Comparison of ENCODE assay signal across 16 cellular contexts in genomic region chr1:95308276-95308675, GRCh38.
DNase-seq lines count a peak whose midpoint lies in the region; ATAC-seq and TF ChIP-seq lines count a peak whose summit lies in the region.
"Had no signal": no experiment of that assay in that cellular context is flagged by ENCODE, and none has a peak within 500 bp of the region (broad histone marks: within the 10 kb centered on the region; RNA-seq: fewer than 3 reads in every experiment).

No MANE protein-coding gene starts in this region.

- H3K4me3 ChIP-seq in SK-N-SH (ENCODE audit: low read depth in 2 of 2, low read length in 1 of 2) (no peak overlapping the region), NB4 (ENCODE audit: low read depth, low read length) (no peak overlapping the region), neural progenitor cell (no peak overlapping the region), esophagus muscularis mucosa (no peak overlapping the region)
- H3K4me3 ChIP-seq: A549 had no signal

- POLR2A ChIA-PET in SK-N-SH (lab: Yijun Ruan, JAX): no interaction called here
- POLR2A ChIA-PET in WTC11 (lab: Charles Lee): interaction anchor here (0.6 kb wide), 1 partner anchor 1624 kb away, joined by 3 read pairs; no protein-coding TSS in a partner anchor

- no peaks in the 10 kb centered on the region for H4K20me1 ChIP-seq in SK-N-SH (ENCODE audit: insufficient read depth)
- H4K20me1 ChIP-seq in neural progenitor cell (ENCODE audit: low read depth): no peaks in the 10 kb centered on the region

- H3K27ac ChIP-seq in SK-N-SH (ENCODE audit: low read depth in 2 of 2, low read length in 1 of 2) (peak overlapping the region in 1 of 2 experiments; percentile 83; a peak in 2 of 4 replicates), neural progenitor cell (no peak overlapping the region), esophagus muscularis mucosa (replicated peaks in 1 of 4) (no peak overlapping the region)
- H3K27ac ChIP-seq: A549 had no signal

- no peak overlapping the region for H3K4me3 Mint-ChIP-seq in WTC11
- H3K4me3 Mint-ChIP-seq in neural progenitor cell: no peak overlapping the region
- H3K4me3 Mint-ChIP-seq: CD4-positive, alpha-beta T cell; H9; T-helper 1 cell treated with Interleukin-12 subunit alpha and Interleukin-12 subunit beta and Interleukin-4 antibody, amounts not matched to agents 30 μg/mL and 1 μg/mL, for 36 hours had no signal

- H3K9me3 ChIP-seq in SK-N-SH: no peaks in the 10 kb centered on the region
- no peaks in the 10 kb centered on the region for H3K9me3 ChIP-seq in neural progenitor cell (ENCODE audit: low read depth)
- no peaks in the 10 kb centered on the region for H3K9me3 ChIP-seq in esophagus muscularis mucosa
- H3K9me3 ChIP-seq: A549 had no signal

- CTCF ChIA-PET in SK-N-SH (lab: Yijun Ruan, JAX) (interaction anchor here (0.7 to 2.7 kb wide), 7 partner anchors 17 to 751 kb away, joined by 3 to 26 read pairs (median 4); no protein-coding TSS in a partner anchor), WTC11 (lab: Charles Lee) (interaction anchor here (0.9 to 1.1 kb wide), 5 partner anchors 21 to 729 kb away, joined by 3 to 4 read pairs (median 4); partner anchors contain the start of gene TLCD4)

- H3K9me2 ChIP-seq in SK-N-SH: no peaks in the 10 kb centered on the region

- H3K4me1 ChIP-seq in SK-N-SH (ENCODE audit: control insufficient read depth in 1 of 2, insufficient read depth in 2 of 2, low read depth in 1 of 2, low read length in 1 of 2) (peaks cover 0 to 34% of the 10 kb centered on the region in 2 experiments; a peak in 2 of 4 replicates), neural progenitor cell (peaks cover 11% of the 10 kb centered on the region), esophagus muscularis mucosa (peaks cover 0 to 30% (median 23%) of the 10 kb centered on the region in 4 donors)
- H3K4me1 ChIP-seq: A549 had no signal

- H3K36me3 Mint-ChIP-seq in WTC11 (no peaks in the 10 kb centered on the region), neural progenitor cell (no peaks in the 10 kb centered on the region)

- no peaks in the 10 kb centered on the region for H3K9me3 Mint-ChIP-seq in WTC11
- no peaks in the 10 kb centered on the region for H3K9me3 Mint-ChIP-seq in neural progenitor cell
- H3K9me3 Mint-ChIP-seq: CD4-positive, alpha-beta T cell; H9; T-helper 1 cell treated with Interleukin-12 subunit alpha and Interleukin-12 subunit beta and Interleukin-4 antibody, amounts not matched to agents 30 μg/mL and 1 μg/mL, for 36 hours had no signal

- no peak for TF ChIP-seq POLR2A in NB4 (IDR thresholded peaks at IDR 0.05; ENCODE audit: extremely low read depth, insufficient read length)
- TF ChIP-seq POLR2A in esophagus muscularis mucosa (IDR thresholded peaks at IDR 0.05; ENCODE audit: low read depth): no peak

- H3K4me1 Mint-ChIP-seq in WTC11 (peaks cover 38% of the 10 kb centered on the region), neural progenitor cell (peaks cover 10% of the 10 kb centered on the region)

- intact Hi-C loops in esophagus muscularis mucosa (cut with DNase I): no loop called here

- H3K36me3 ChIP-seq in SK-N-SH (replicated peaks in 1 of 2; ENCODE audit: control insufficient read depth in 1 of 2, insufficient read depth in 2 of 2, low read length in 1 of 2): no peaks in the 10 kb centered on the region
- H3K36me3 ChIP-seq in neural progenitor cell: no peaks in the 10 kb centered on the region
- H3K36me3 ChIP-seq in esophagus muscularis mucosa: no peaks in the 10 kb centered on the region

- ATAC-seq in SK-N-SH treated with all-trans-retinoic acid at 6 μM for 48 hours (no peak), WTC11 (peak; percentile 69; the same call in 1 of the 2 replicates)

- no peak for TF ChIP-seq EP300 in SK-N-SH (IDR thresholded peaks at IDR 0.05; ENCODE audit: borderline replicate concordance in 1 of 2, low read depth in 1 of 2, low read length in 1 of 2)
- TF ChIP-seq EP300 in esophagus muscularis mucosa (IDR thresholded peaks at IDR 0.05): no peak

- H3K27me3 ChIP-seq in SK-N-SH (ENCODE audit: insufficient read depth): no peaks in the 10 kb centered on the region; the same call in 1 of the 2 replicates
- no peaks in the 10 kb centered on the region for H3K27me3 ChIP-seq in neural progenitor cell
- peaks cover 0 to 5% (median 0%) of the 10 kb centered on the region in 4 donors for H3K27me3 ChIP-seq in esophagus muscularis mucosa

- H3K27ac Mint-ChIP-seq in WTC11 (no peak overlapping the region), neural progenitor cell (no peak overlapping the region)
- H3K27ac Mint-ChIP-seq: CD4-positive, alpha-beta T cell; H9; T-helper 1 cell treated with Interleukin-12 subunit alpha and Interleukin-12 subunit beta and Interleukin-4 antibody, amounts not matched to agents 30 μg/mL and 1 μg/mL, for 36 hours had no signal

- H3K4me2 ChIP-seq in SK-N-SH (no peak overlapping the region), neural progenitor cell (no peak overlapping the region)
- H3K4me2 ChIP-seq: A549 had no signal

- no peak overlapping the region for H2AFZ ChIP-seq in SK-N-SH (ENCODE audit: low read depth)
- peak overlapping the region; percentile 20 for H2AFZ ChIP-seq in neural progenitor cell (replicated peaks)

- TF ChIP-seq RAD21 in SK-N-SH (IDR thresholded peaks at IDR 0.05; ENCODE audit: low read length): peak; percentile 8; the same call in 1 of the 2 replicates

- no peak for DNase-seq in SK-N-SH
- peak; percentile 2 for DNase-seq in NB4 (ENCODE audit: low read depth)
- no peak for DNase-seq in WTC11 (ENCODE audit: low spot score)
- no peak for DNase-seq in neural progenitor cell (ENCODE audit: low spot score)
- no peak for DNase-seq in esophagus muscularis mucosa (ENCODE audit: extremely low spot score)
- no peak for DNase-seq in NCI-H2029 treated with DMSO at 0.1 percent for 48 hours (lab: John Stamatoyannopoulos, UW)
- DNase-seq in HPDE6-E6E7 (ENCODE audit: extremely low spot score): no peak
- DNase-seq: CD4-positive, alpha-beta T cell; DMS79; NCI-H187 treated with DMSO at 0.1 percent for 48 hours; NCI-H524 treated with DMSO at 0.1 percent for 48 hours; SIG-M5 had no signal

- no peak overlapping the region for H3K9ac ChIP-seq in SK-N-SH
- H3K9ac ChIP-seq in neural progenitor cell: no peak overlapping the region

- H3F3A ChIP-seq in SK-N-SH (replicated peaks; ENCODE audit: insufficient read depth) (no peaks in the 10 kb centered on the region), neural progenitor cell (ENCODE audit: low read depth) (no peaks in the 10 kb centered on the region)

- no peaks in the 10 kb centered on the region for H3K27me3 Mint-ChIP-seq in WTC11 (ENCODE audit: low read depth)
- H3K27me3 Mint-ChIP-seq in neural progenitor cell (ENCODE audit: insufficient read depth, low read depth): no peaks in the 10 kb centered on the region

- H3K79me2 ChIP-seq in SK-N-SH (ENCODE audit: insufficient read depth): no peaks in the 10 kb centered on the region
- no peaks in the 10 kb centered on the region for H3K79me2 ChIP-seq in neural progenitor cell (ENCODE audit: low read depth)

- TF ChIP-seq CTCF in SK-N-SH (IDR thresholded peaks at IDR 0.05): no peak
- TF ChIP-seq CTCF in NB4 (IDR thresholded peaks at IDR 0.05; ENCODE audit: low read depth, low read length): no peak
- no peak for TF ChIP-seq CTCF in WTC11 (IDR thresholded peaks at IDR 0.05)
- TF ChIP-seq CTCF in neural progenitor cell (IDR thresholded peaks at IDR 0.05): no peak
- no peak for TF ChIP-seq CTCF in esophagus muscularis mucosa (IDR thresholded peaks at IDR 0.05)

TF ChIP-seq in SK-N-SH, 30 proteins besides CTCF, POLR2A, EP300 and RAD21 (continues in another document):
- TF ChIP-seq TAF1 (IDR thresholded peaks at IDR 0.05; ENCODE audit: borderline replicate concordance, low read depth, low read length) (no peak), MEF2A (IDR thresholded peaks at IDR 0.05; ENCODE audit: borderline replicate concordance, low read depth) (no peak), CHD2 (IDR thresholded peaks at IDR 0.05; ENCODE audit: low read length, partially characterized antibody) (no peak), ELF1 (IDR thresholded peaks at IDR 0.05) (no peak)

TF ChIP-seq in SK-N-SH treated with all-trans-retinoic acid at 6 μM for 48 hours, 23 proteins besides CTCF, POLR2A, EP300 and RAD21 (continues in another document):
- no peak for TF ChIP-seq ESRRG (CRISPR knock-in tag; IDR thresholded peaks at IDR 0.05)

TF ChIP-seq in WTC11, 78 proteins besides CTCF, POLR2A, EP300 and RAD21 (continues in another document):
- no peak for TF ChIP-seq NR2C2 (CRISPR knock-in tag; IDR thresholded peaks at IDR 0.05)
- no peak for TF ChIP-seq ERG (CRISPR knock-in tag; IDR thresholded peaks at IDR 0.05)
- TF ChIP-seq, protein P1, sequence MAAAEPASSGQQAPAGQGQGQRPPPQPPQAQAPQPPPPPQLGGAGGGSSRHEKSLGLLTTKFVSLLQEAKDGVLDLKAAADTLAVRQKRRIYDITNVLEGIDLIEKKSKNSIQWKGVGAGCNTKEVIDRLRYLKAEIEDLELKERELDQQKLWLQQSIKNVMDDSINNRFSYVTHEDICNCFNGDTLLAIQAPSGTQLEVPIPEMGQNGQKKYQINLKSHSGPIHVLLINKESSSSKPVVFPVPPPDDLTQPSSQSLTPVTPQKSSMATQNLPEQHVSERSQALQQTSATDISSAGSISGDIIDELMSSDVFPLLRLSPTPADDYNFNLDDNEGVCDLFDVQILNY (CRISPR knock-in tag; IDR thresholded peaks at IDR 0.05): no peak
- TF ChIP-seq MXD4 (CRISPR knock-in tag; IDR thresholded peaks at IDR 0.05; ENCODE audit: borderline replicate concordance): no peak
- no peak for TF ChIP-seq ATF1 (CRISPR knock-in tag; IDR thresholded peaks at IDR 0.05)
- no peak for TF ChIP-seq TEAD1 (CRISPR knock-in tag; IDR thresholded peaks at IDR 0.05)
- TF ChIP-seq GTF2I (CRISPR knock-in tag; conservative IDR thresholded peaks at IDR 0.05): no peak
- no peak for TF ChIP-seq ETV6 (CRISPR knock-in tag; IDR thresholded peaks at IDR 0.05)
- TF ChIP-seq, protein P2, sequence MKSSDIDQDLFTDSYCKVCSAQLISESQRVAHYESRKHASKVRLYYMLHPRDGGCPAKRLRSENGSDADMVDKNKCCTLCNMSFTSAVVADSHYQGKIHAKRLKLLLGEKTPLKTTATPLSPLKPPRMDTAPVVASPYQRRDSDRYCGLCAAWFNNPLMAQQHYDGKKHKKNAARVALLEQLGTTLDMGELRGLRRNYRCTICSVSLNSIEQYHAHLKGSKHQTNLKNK (CRISPR knock-in tag; IDR thresholded peaks at IDR 0.05): no peak
- no peak for TF ChIP-seq NFATC4 (CRISPR knock-in tag; IDR thresholded peaks at IDR 0.05)
- TF ChIP-seq SOX15 (CRISPR knock-in tag; IDR thresholded peaks at IDR 0.05): no peak
- TF ChIP-seq EMX1 (CRISPR knock-in tag; IDR thresholded peaks at IDR 0.05): no peak
